1 cellular context compared by ENCODE assay signal in the genomic region with DNA sequence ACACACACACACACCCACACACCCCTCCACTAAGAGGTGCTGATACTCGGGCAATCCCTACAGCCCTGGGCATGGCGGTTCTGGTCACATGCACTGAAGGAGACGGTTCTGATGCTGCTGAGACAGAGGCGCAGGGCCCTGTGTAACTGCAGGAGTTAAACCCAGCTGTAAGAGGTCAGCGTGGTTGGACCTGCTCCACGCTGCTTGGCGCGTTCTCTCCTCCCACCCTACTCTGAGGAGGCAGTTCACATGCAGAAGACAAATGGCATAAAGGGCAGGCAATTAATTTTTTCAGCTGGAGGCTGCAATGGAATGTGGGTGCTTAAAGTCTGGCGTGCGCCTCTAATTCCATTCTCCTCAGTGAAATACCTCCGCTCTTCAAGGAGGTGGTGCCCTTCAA.
A peak's percentile ranks its signal among the peaks of the same experiment; 100 is the strongest.
TF ChIP-seq lines count a peak whose summit lies in the region.

No MANE protein-coding gene starts in this region.

TF ChIP-seq in GM23338, 12 proteins besides CTCF, POLR2A, EP300 and RAD21 (continued from another document):
- TF ChIP-seq ZNF462 (CRISPR knock-in tag; IDR thresholded peaks at IDR 0.05), result 0 out of 2 replicates have a peak, but pooled peaks have one; percentile 6
